In genomic region chr19:2044709-2045500, GRCh38 we compare ENCODE assay signal across 1 cellular context.
TF ChIP-seq lines count a peak whose summit lies in the region.

No MANE protein-coding gene starts in this region.

TF ChIP-seq in SK-N-SH treated with all-trans-retinoic acid at 6 μM for 48 hours, 23 proteins besides CTCF, POLR2A, EP300 and RAD21 (continued from another document):
- TF ChIP-seq ZNF8 (CRISPR knock-in tag; IDR thresholded peaks at IDR 0.05) (no peak), PPARA (CRISPR knock-in tag; IDR thresholded peaks at IDR 0.05; ENCODE audit: borderline replicate concordance) (no peak), CSDC2 (CRISPR knock-in tag; IDR thresholded peaks at IDR 0.05) (no peak), RARB (CRISPR knock-in tag; IDR thresholded peaks at IDR 0.05) (no peak), ESRRG (CRISPR knock-in tag; IDR thresholded peaks at IDR 0.05) (no peak), CREB5 (CRISPR knock-in tag; IDR thresholded peaks at IDR 0.05; ENCODE audit: low read depth) (no peak), TCF4 (CRISPR knock-in tag; IDR thresholded peaks at IDR 0.05; ENCODE audit: borderline replicate concordance) (no peak), ZFP30 (CRISPR knock-in tag; IDR thresholded peaks at IDR 0.05) (no peak), TOX (CRISPR knock-in tag; IDR thresholded peaks at IDR 0.05; ENCODE audit: borderline replicate concordance) (no peak), OSR1 (CRISPR knock-in tag; IDR thresholded peaks at IDR 0.05) (no peak), ISL1 (CRISPR knock-in tag; IDR thresholded peaks at IDR 0.05) (no peak), ZC3H10 (CRISPR knock-in tag; IDR thresholded peaks at IDR 0.05) (no peak), ZNF70 (CRISPR knock-in tag; IDR thresholded peaks at IDR 0.05) (no peak), ZFP3 (CRISPR knock-in tag; IDR thresholded peaks at IDR 0.05) (no peak), POU6F1 (CRISPR knock-in tag; IDR thresholded peaks at IDR 0.05; ENCODE audit: borderline replicate concordance, low read depth) (no peak), BACH2 (CRISPR knock-in tag; IDR thresholded peaks at IDR 0.05; ENCODE audit: borderline replicate concordance) (no peak), ARNTL (CRISPR knock-in tag; IDR thresholded peaks at IDR 0.05; ENCODE audit: borderline replicate concordance, low read depth) (no peak), GLIS3 (CRISPR knock-in tag; IDR thresholded peaks at IDR 0.05) (no peak)
